9 cellular contexts compared by ENCODE assay signal in the genomic region with DNA sequence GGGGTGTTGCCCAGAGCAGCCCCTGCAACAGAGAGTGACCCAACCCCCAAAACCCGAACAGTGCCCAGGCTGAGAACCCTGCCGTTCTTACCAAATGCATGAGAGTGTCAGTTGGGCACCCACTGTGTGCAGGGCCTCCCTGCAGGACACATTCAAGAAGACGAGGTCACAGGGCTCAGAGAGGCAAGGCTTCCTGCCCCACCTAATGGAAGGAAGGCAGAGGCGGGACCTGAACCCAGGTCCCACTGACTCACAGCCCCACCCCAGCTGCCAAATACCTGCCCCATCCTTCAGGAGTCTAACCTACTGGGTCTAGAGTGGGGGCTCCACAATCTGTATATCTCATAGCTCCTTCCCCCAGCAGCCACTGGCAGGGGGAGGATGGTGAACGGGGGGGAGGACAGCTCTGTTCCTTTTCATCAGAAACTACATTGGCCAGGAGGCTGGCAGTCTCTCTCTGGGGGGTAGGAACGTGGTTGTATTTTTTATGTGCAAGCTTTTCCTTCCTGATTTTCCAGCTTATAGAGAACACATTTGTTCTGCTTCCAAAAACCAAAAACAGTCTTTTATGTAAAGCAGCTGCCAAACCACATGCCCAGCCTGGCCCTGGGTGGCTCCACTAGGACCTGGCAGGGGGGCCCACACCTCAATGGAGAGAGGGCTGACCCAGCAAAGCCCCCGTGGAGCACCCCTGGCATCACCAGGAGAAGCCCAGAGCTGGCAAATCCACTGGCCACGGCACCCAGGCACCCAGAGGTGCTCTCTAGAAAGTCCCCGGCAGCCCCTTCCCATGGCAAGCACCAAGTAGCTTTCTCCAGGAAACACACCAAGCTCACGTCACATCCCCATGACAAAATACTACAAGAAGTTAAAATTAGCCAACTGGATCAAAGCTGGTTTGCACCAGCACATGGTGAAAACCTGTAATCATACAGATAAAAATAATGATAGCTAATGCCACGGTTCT. TPM values are rescaled to one million over a fixed set of nuclear protein-coding genes. Genes with fewer than 3 reads are reported as not detected.
DNase-seq lines count a peak whose midpoint lies in the region; ATAC-seq, FAIRE-seq and TF ChIP-seq lines count a peak whose summit lies in the region.
"Had no signal": no experiment of that assay in that cellular context is flagged by ENCODE, and none has a peak within 500 bp of the region (broad histone marks: within the 10 kb centered on the region; RNA-seq: fewer than 3 reads in every experiment).

No MANE protein-coding gene starts in this region.

- no peak overlapping the region for H2AFZ ChIP-seq in fibroblast of lung (ENCODE audit: low read length)

- H3K4me3 ChIP-seq in RWPE2 (ENCODE audit: severe bottlenecking) (no peak overlapping the region), fibroblast of lung (replicated peaks in 1 of 4; ENCODE audit: control extremely low read depth in 1 of 4, insufficient read depth in 1 of 4, low read depth in 3 of 4, low read length in 4 of 4) (no peak overlapping the region)

- no peaks in the 10 kb centered on the region for H3K27me3 Mint-ChIP-seq in natural killer cell (ENCODE audit: low read depth in 2 of 2)

- H3K9me3 ChIP-seq in RWPE2 (ENCODE audit: severe bottlenecking), result no peaks in the 10 kb centered on the region
- no peaks in the 10 kb centered on the region for H3K9me3 ChIP-seq in fibroblast of lung (ENCODE audit: control insufficient read depth, insufficient read depth, low read depth, low read length)

- no peaks in the 10 kb centered on the region for H4K20me1 ChIP-seq in fibroblast of lung (ENCODE audit: control insufficient read depth, extremely low read depth, insufficient read depth, low read length)

- peaks cover 63% of the 10 kb centered on the region for H3K79me2 ChIP-seq in fibroblast of lung (ENCODE audit: control insufficient read depth, insufficient read depth, low read length)

- peaks cover 34 to 66% of the 10 kb centered on the region in 2 donors for H3K4me1 Mint-ChIP-seq in natural killer cell

- intact Hi-C loops in sciatic nerve (cut with DNase I), result no loop called here
- intact Hi-C loops in natural killer cell (cut with micrococcal nuclease), result no loop called here

- no peaks in the 10 kb centered on the region for H3K9me3 Mint-ChIP-seq in natural killer cell

- H3K9ac ChIP-seq in fibroblast of lung (ENCODE audit: insufficient read depth, low read length), result no peak overlapping the region

- DNase-seq in GM19239 (ENCODE audit: insufficient read length, low spot score), result no peak
- DNase-seq in RWPE2 (ENCODE audit: low spot score), result no peak
- peak in 1 of 2 donors; percentile 54 for DNase-seq in fibroblast of lung (ENCODE audit: low read depth in 2 of 2)
- no peak for DNase-seq in sciatic nerve (ENCODE audit: low spot score)
- DNase-seq in GM12892 (ENCODE audit: insufficient read length), result no peak
- DNase-seq in activated gamma-delta T cell (lab: John Stamatoyannopoulos, UW), result no peak
- no peak for DNase-seq in natural killer cell

- H3K4me1 ChIP-seq in RWPE2 (ENCODE audit: insufficient read depth, poor library complexity, severe bottlenecking), result peaks cover 35% of the 10 kb centered on the region
- peaks cover 39% of the 10 kb centered on the region for H3K4me1 ChIP-seq in fibroblast of lung (ENCODE audit: control insufficient read depth, extremely low read depth, insufficient read depth, low read length)

- H3K27me3 ChIP-seq in RWPE2 (ENCODE audit: insufficient read depth, poor library complexity, severe bottlenecking) (no peaks in the 10 kb centered on the region), fibroblast of lung (ENCODE audit: control insufficient read depth, insufficient read depth, low read length) (no peaks in the 10 kb centered on the region)

- H3K27ac ChIP-seq in RWPE2 (ENCODE audit: poor library complexity, severe bottlenecking) (peak overlapping the region; percentile 53), fibroblast of lung (ENCODE audit: insufficient read depth, low read length) (peak overlapping the region; percentile 14)

- TF ChIP-seq CTCF in RWPE2 (IDR thresholded peaks at IDR 0.05; ENCODE audit: poor library complexity, severe bottlenecking) (no peak), fibroblast of lung (conservative IDR thresholded peaks at IDR 0.05 in 1 of 2, IDR thresholded peaks at IDR 0.05 in 1 of 2; ENCODE audit: low read depth in 1 of 2, low read length in 2 of 2) (no peak), natural killer cell (IDR thresholded peaks at IDR 0.05) (no peak)

- TF ChIP-seq POLR2A in GM12892 (IDR thresholded peaks at IDR 0.05; ENCODE audit: low read depth, low read length), result no peak

- H3K36me3 ChIP-seq in RWPE2 (ENCODE audit: low read depth) (peaks cover 14% of the 10 kb centered on the region; the same call in 1 of the 2 replicates), fibroblast of lung (ENCODE audit: control insufficient read depth, insufficient read depth, low read length) (no peaks in the 10 kb centered on the region)

- no peak overlapping the region for H3K4me3 Mint-ChIP-seq in natural killer cell

- H3K4me2 ChIP-seq in fibroblast of lung (ENCODE audit: extremely low read depth, insufficient read depth, low read length), result peak overlapping the region; percentile 3

- H3K36me3 Mint-ChIP-seq in natural killer cell, result no peaks in the 10 kb centered on the region

- peak overlapping the region in 1 of 2 donors; percentile 16 for H3K27ac Mint-ChIP-seq in natural killer cell

- ATAC-seq in RWPE2 (ENCODE audit: low read depth) (peak; percentile 31), sciatic nerve (peak; percentile 44), GM19328 (IDR thresholded peaks at IDR 0.05; ENCODE audit: unreplicated experiment) (no peak), natural killer cell (no peak)

- FAIRE-seq in GM19239 (lab: Jason Lieb, UNC) (peak; percentile 8), GM12892 (lab: Jason Lieb, UNC) (no peak)
- FAIRE-seq: urothelium cell line had no signal

RNA-seq across cellular contexts. Expression of a gene that starts 17.0 kb away (rescaled TPM):
- total RNA-seq in fibroblast of lung, result 13.1 and 17.2 TPM in 2 replicates
- 6.1 and 7.2 TPM in 2 replicates for polyA plus RNA-seq in fibroblast of lung
- 49.7 and 79.6 TPM in 2 replicates for polyA plus RNA-seq in fibroblast of lung (2012)
- polyA minus RNA-seq in fibroblast of lung (ENCODE audit: low replicate concordance), result 29.1 and 47.4 TPM in 2 replicates
- 345 TPM for total RNA-seq in sciatic nerve
- 27.0 TPM for polyA plus RNA-seq in GM12892 (2012; ENCODE audit: missing spikeins)
- 100 to 1,000 TPM; 109 to 126 (median 125) TPM for total RNA-seq in natural killer cell

Comparison
In these comparisons a context has a peak if more than half of its experiments do, and no peak if none do; other contexts are left out.
1. ATAC-seq: peak in RWPE2 (single experiment) and sciatic nerve (single experiment); none in GM19328 (single experiment) and natural killer cell (0 of 3).